ENCODE assay signal across 7 cellular contexts in genomic region chr4:51843309-51844156, GRCh38. TPM values are rescaled to one million over a fixed set of nuclear protein-coding genes. Genes with fewer than 3 reads are reported as not detected.
A peak's percentile ranks its signal among the peaks of the same experiment; 100 is the strongest.
DNase-seq lines count a peak whose midpoint lies in the region; ATAC-seq and TF ChIP-seq lines count a peak whose summit lies in the region.

No MANE protein-coding gene starts in this region.

- WGBS in esophagus muscularis mucosa = under 1% methylated on average over 34 of the region's 64 CpGs

- no peak for TF ChIP-seq CTCF in HFFc6 (IDR thresholded peaks at IDR 0.05)
- no peak for TF ChIP-seq CTCF in esophagus muscularis mucosa (IDR thresholded peaks at IDR 0.05)

- no peak for TF ChIP-seq POLR2A in esophagus muscularis mucosa (IDR thresholded peaks at IDR 0.05; ENCODE audit: low read depth)

- H3K9me3 Mint-ChIP-seq in HFFc6 = no peaks in the 10 kb centered on the region
- H3K9me3 Mint-ChIP-seq in activated T-cell treated with anti-CD3 and anti-CD28 coated beads, Interleukin-2, amount 50 U/mL, for 4 hours = no peaks in the 10 kb centered on the region
- peaks cover 0 to 2% (median 0%) of the 10 kb centered on the region in 9 donors for H3K9me3 Mint-ChIP-seq in naive thymus-derived CD8-positive, alpha-beta T cell

- no peaks in the 10 kb centered on the region for H3K36me3 Mint-ChIP-seq in HFFc6 (ENCODE audit: low read depth)
- H3K36me3 Mint-ChIP-seq in activated T-cell treated with anti-CD3 and anti-CD28 coated beads, Interleukin-2, amount 50 U/mL, for 4 hours (ENCODE audit: insufficient read depth) = no peaks in the 10 kb centered on the region
- no peaks in the 10 kb centered on the region for H3K36me3 Mint-ChIP-seq in naive thymus-derived CD8-positive, alpha-beta T cell

- peak overlapping the region; percentile 76 to 95 (median 88) for H3K4me3 ChIP-seq in esophagus muscularis mucosa

- H3K4me3 Mint-ChIP-seq in HFFc6 = peak overlapping the region; percentile 95
- peak overlapping the region; percentile 89 for H3K4me3 Mint-ChIP-seq in activated T-cell treated with anti-CD3 and anti-CD28 coated beads, Interleukin-2, amount 50 U/mL, for 4 hours
- H3K4me3 Mint-ChIP-seq in naive thymus-derived CD8-positive, alpha-beta T cell = peak overlapping the region; percentile 87 to 99 (median 97)

- no peaks in the 10 kb centered on the region; the same call in 1 of the 2 replicates for H3K27me3 Mint-ChIP-seq in HFFc6 (ENCODE audit: insufficient read depth)
- H3K27me3 Mint-ChIP-seq in activated T-cell treated with anti-CD3 and anti-CD28 coated beads, Interleukin-2, amount 50 U/mL, for 4 hours (ENCODE audit: low read depth) = no peaks in the 10 kb centered on the region
- H3K27me3 Mint-ChIP-seq in naive thymus-derived CD8-positive, alpha-beta T cell = no peaks in the 10 kb centered on the region

- DNase-seq in HFFc6 = peak; percentile 42
- peak; percentile 57 for DNase-seq in NCI-H2196 (lab: John Stamatoyannopoulos, UW; ENCODE audit: unreplicated experiment)
- peak; percentile 56 for DNase-seq in activated T-cell treated with anti-CD3 and anti-CD28 coated beads, Interleukin-2, amount 50 U/mL, for 4 hours
- DNase-seq in esophagus muscularis mucosa (ENCODE audit: extremely low spot score) = peak; percentile 94
- peak in 9 of 10 donors; percentile 33 to 77 (median 49) for DNase-seq in naive thymus-derived CD8-positive, alpha-beta T cell
- DNase-seq in stimulated activated naive CD8-positive, alpha-beta T cell treated with anti-CD3 and anti-CD28 coated beads, Interleukin-15, Interleukin-2, amounts not matched to agents 100 U/mL and 50 U/mL, for 24 hours = peak; percentile 64

- POLR2A ChIA-PET in naive thymus-derived CD8-positive, alpha-beta T cell (lab: Charles Lee) = interaction anchor here (0.8 to 2.3 kb wide), 4 partner anchors 11 to 878 kb away, joined by 3 to 16 read pairs (median 6); partner anchors contain the start of gene SGCB

- peaks cover 50% of the 10 kb centered on the region for H3K4me1 Mint-ChIP-seq in HFFc6 (ENCODE audit: low read depth)
- peaks cover 25% of the 10 kb centered on the region for H3K4me1 Mint-ChIP-seq in activated T-cell treated with anti-CD3 and anti-CD28 coated beads, Interleukin-2, amount 50 U/mL, for 4 hours (ENCODE audit: low read depth)
- H3K4me1 Mint-ChIP-seq in naive thymus-derived CD8-positive, alpha-beta T cell = peaks cover 13 to 40% (median 24%) of the 10 kb centered on the region in 4 donors

- H3K27ac Mint-ChIP-seq in HFFc6 = peak overlapping the region; percentile 89
- peak overlapping the region in 9 of 10 donors; percentile 87 to 95 (median 90) for H3K27ac Mint-ChIP-seq in naive thymus-derived CD8-positive, alpha-beta T cell

- no peaks in the 10 kb centered on the region for H3K36me3 ChIP-seq in esophagus muscularis mucosa

- peak; percentile 37 for ATAC-seq in GM18498 (IDR thresholded peaks at IDR 0.05; ENCODE audit: unreplicated experiment)
- ATAC-seq in activated T-cell treated with anti-CD3 and anti-CD28 coated beads, Interleukin-2, amount 50 U/mL, for 4 hours = peak; percentile 23 to 25
- ATAC-seq in naive thymus-derived CD8-positive, alpha-beta T cell = peak; percentile 8 to 9
- ATAC-seq in stimulated activated naive CD8-positive, alpha-beta T cell treated with anti-CD3 and anti-CD28 coated beads, Interleukin-15, Interleukin-2, amounts not matched to agents 100 U/mL and 50 U/mL, for 24 hours = peak; percentile 16

- no peaks in the 10 kb centered on the region for H3K9me3 ChIP-seq in esophagus muscularis mucosa

- intact Hi-C loops in esophagus muscularis mucosa (cut with DNase I) = no loop called here

- TF ChIP-seq EP300 in esophagus muscularis mucosa (IDR thresholded peaks at IDR 0.05) = no peak

- H3K4me1 ChIP-seq in esophagus muscularis mucosa = peaks cover 12 to 43% (median 41%) of the 10 kb centered on the region in 4 donors

- no peaks in the 10 kb centered on the region for H3K27me3 ChIP-seq in esophagus muscularis mucosa

- H3K27ac ChIP-seq in esophagus muscularis mucosa (replicated peaks in 1 of 4) = peak overlapping the region; percentile 94 to 99 (median 96)

RNA-seq across cellular contexts. Expression of gene DCUN1D4, which starts 0.6 kb away (rescaled TPM):
- total RNA-seq in HFFc6 (2021; fragmentation: NEBNext Ultra II Directional; extraction: Animal tissue kit (Norgen Biotek cat#: 25700)) = 10 to 100 TPM; 41.0 to 55.1 (median 47.1) TPM
- 10 to 100 TPM; 18.2 to 19.4 (median 18.5) TPM for total RNA-seq in activated T-cell treated with anti-CD3 and anti-CD28 coated beads, Interleukin-2, amount 50 U/mL, for 4 hours
- 10 to 100 TPM; 36.0 to 70.6 (median 51.9) TPM for total RNA-seq in esophagus muscularis mucosa
- total RNA-seq in naive thymus-derived CD8-positive, alpha-beta T cell = 10 to 100 TPM; 57.5 to 58.4 TPM
- 10 to 100 TPM; 14.5 to 16.0 (median 15.9) TPM for polyA plus RNA-seq in naive thymus-derived CD8-positive, alpha-beta T cell

Comparison
In these comparisons a context has a peak if more than half of its experiments do, and no peak if none do; other contexts are left out.
1. Peak in every context shown above with its lines: DNase-seq, ATAC-seq, H3K4me3 ChIP-seq and H3K27ac ChIP-seq.
2. DNase-seq: peak in every context shown above with its lines; median percentile 94 in esophagus muscularis mucosa; 64 in stimulated activated naive CD8-positive, alpha-beta T cell treated with anti-CD3 and anti-CD28 coated beads, Interleukin-15, Interleukin-2, amounts not matched to agents 100 U/mL and 50 U/mL, for 24 hours; 57 in NCI-H2196; 56 in activated T-cell treated with anti-CD3 and anti-CD28 coated beads, Interleukin-2, amount 50 U/mL, for 4 hours; 49 in naive thymus-derived CD8-positive, alpha-beta T cell; 42 in HFFc6.